In genomic region chr4:85577307-85577706, GRCh38 we compare ENCODE assay signal across 26 cellular contexts.
"Had no signal": no experiment of that assay in that cellular context is flagged by ENCODE, and none has a peak within 500 bp of the region (broad histone marks: within the 10 kb centered on the region; RNA-seq: fewer than 3 reads in every experiment).

No MANE protein-coding gene starts in this region.

- FAIRE-seq: endothelial cell of umbilical vein had no signal

- H3K9me3 Mint-ChIP-seq: dendritic cell treated with granulocyte-macrophage colony-stimulating factor and Interleukin-4, amounts not matched to agents 40 ng/mL and 50 ng/mL, for 4 days; endodermal cell had no signal

- H3K4me1 Mint-ChIP-seq: endodermal cell had no signal

- H3K4me3 ChIP-seq: colonic mucosa, coronary artery, dorsolateral prefrontal cortex, esophagus muscularis mucosa, esophagus squamous epithelium, gastrocnemius medialis, gastroesophageal sphincter, heart left ventricle, heart right ventricle had no signal

- H3K27me3 ChIP-seq: colonic mucosa, dorsolateral prefrontal cortex, esophagus muscularis mucosa, esophagus squamous epithelium, foreskin keratinocyte, gastrocnemius medialis, gastroesophageal sphincter, heart left ventricle, heart right ventricle had no signal

- H3K27me3 Mint-ChIP-seq: dendritic cell treated with granulocyte-macrophage colony-stimulating factor and Interleukin-4, amounts not matched to agents 40 ng/mL and 50 ng/mL, for 4 days; effector memory CD8-positive, alpha-beta T cell had no signal

- DNase-seq: colonic mucosa; cortex of kidney; dermis blood vessel endothelial cell; dorsolateral prefrontal cortex; effector CD4-positive, alpha-beta T cell; effector CD8-positive, alpha-beta T cell; effector memory CD4-positive, alpha-beta T cell; effector memory CD8-positive, alpha-beta T cell; endodermal cell; erythroblast; esophagus squamous epithelium; foreskin fibroblast; foreskin keratinocyte; foreskin melanocyte; gastrocnemius medialis; glutamatergic neuron; head of caudate nucleus; heart left ventricle; heart right ventricle had no signal

- H3K4me3 Mint-ChIP-seq: dendritic cell treated with granulocyte-macrophage colony-stimulating factor and Interleukin-4, amounts not matched to agents 40 ng/mL and 50 ng/mL, for 4 days; effector memory CD8-positive, alpha-beta T cell; endodermal cell had no signal

- H3K4me1 ChIP-seq: colonic mucosa, foreskin keratinocyte, gastrocnemius medialis, gastroesophageal sphincter, heart right ventricle had no signal

- H3K27ac ChIP-seq: colonic mucosa, coronary artery, dorsolateral prefrontal cortex, epithelial cell of prostate, esophagus muscularis mucosa, esophagus squamous epithelium, foreskin keratinocyte, gastrocnemius medialis, gastroesophageal sphincter, heart left ventricle, heart right ventricle had no signal

- ATAC-seq: effector memory CD8-positive, alpha-beta T cell; esophagus mucosa; foreskin keratinocyte; gastrocnemius medialis; gastroesophageal sphincter; heart left ventricle; heart right ventricle had no signal

- H3K9me3 ChIP-seq: colonic mucosa, esophagus muscularis mucosa, esophagus squamous epithelium, gastrocnemius medialis, gastroesophageal sphincter, heart left ventricle, heart right ventricle had no signal

- H3K27ac Mint-ChIP-seq: dendritic cell treated with granulocyte-macrophage colony-stimulating factor and Interleukin-4, amounts not matched to agents 40 ng/mL and 50 ng/mL, for 4 days; effector memory CD8-positive, alpha-beta T cell; endodermal cell had no signal

- H3K36me3 ChIP-seq: colonic mucosa, esophagus muscularis mucosa, esophagus squamous epithelium, gastrocnemius medialis, gastroesophageal sphincter, heart left ventricle had no signal
